Comparison of ENCODE assay signal across 17 cellular contexts in the genomic region with DNA sequence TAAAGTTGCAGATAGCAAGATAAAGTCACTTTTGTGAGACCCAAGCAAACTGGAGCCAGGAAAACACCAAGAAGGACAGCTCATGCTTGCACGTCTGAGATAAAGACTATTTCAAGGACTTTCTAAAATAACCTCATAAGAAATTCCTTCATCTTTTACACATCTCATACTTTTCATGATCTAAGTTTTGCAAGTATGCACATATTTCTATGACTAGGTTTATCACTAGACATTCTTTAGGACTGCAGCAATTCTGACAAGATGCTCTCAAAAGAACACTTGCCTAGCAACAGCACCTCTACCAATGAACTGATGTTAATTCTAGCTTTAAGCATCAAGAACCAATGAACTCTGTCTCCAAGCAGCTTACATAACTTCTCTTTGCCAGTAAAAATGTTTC.
DNase-seq lines count a peak whose midpoint lies in the region; TF ChIP-seq lines count a peak whose summit lies in the region.
"Had no signal": no experiment of that assay in that cellular context is flagged by ENCODE, and none has a peak within 500 bp of the region (broad histone marks: within the 10 kb centered on the region; RNA-seq: fewer than 3 reads in every experiment).

No MANE protein-coding gene starts in this region.

- H3K4me3 ChIP-seq in AG04450 (ENCODE audit: low read depth, low read length) (no peak overlapping the region), brain microvascular endothelial cell (ENCODE audit: low read depth, low read length) (no peak overlapping the region)
- H3K4me3 ChIP-seq: right atrium auricular region had no signal

- in situ Hi-C loops in brain microvascular endothelial cell (cut with HindIII; ENCODE audit: low pct_ligation_motif_present, low sequenced_read_pairs) = no loop called here

- H3K27ac ChIP-seq in AG04450 (ENCODE audit: low read depth, low read length) (no peak overlapping the region), brain microvascular endothelial cell (peak overlapping the region; percentile 71)
- H3K27ac ChIP-seq: right atrium auricular region had no signal

- CTCF ChIA-PET in AG04450 (lab: Charles Lee) = no interaction called here

- TF ChIP-seq CTCF in AG04450 (IDR thresholded peaks at IDR 0.05; ENCODE audit: low read depth, low read length) (no peak), brain microvascular endothelial cell (IDR thresholded peaks at IDR 0.05; ENCODE audit: low read depth, low read length, missing control alignments) (no peak)

- DNase-seq in AG04450 (ENCODE audit: low read depth, low spot score) = peak; percentile 24
- peak; percentile 39 for DNase-seq in HS-27A (ENCODE audit: low read depth)
- DNase-seq in brain microvascular endothelial cell = peak; percentile 91
- DNase-seq in iris pigment epithelial cell (ENCODE audit: low read depth) = peak; percentile 97
- no peak for DNase-seq in NCI-H1417 treated with DMSO at 0.1 percent for 48 hours (lab: John Stamatoyannopoulos, UW)
- DNase-seq in cardiac septum (ENCODE audit: low spot score) = no peak
- no peak for DNase-seq in activated CD4-positive, alpha-beta T cell treated with anti-CD3 and anti-CD28 coated beads for 4 hours
- DNase-seq in posterior cingulate gyrus = no peak
- DNase-seq: activated CD4-positive, alpha-beta T cell treated with anti-CD3 and anti-CD28 coated beads for 1 hour; activated naive CD8-positive, alpha-beta T cell treated with anti-CD3 and anti-CD28 coated beads, Interleukin-2, amount 50 U/mL, for 24 hours; CD4-positive, alpha-beta memory T cell; DND-41; effector memory CD8-positive, alpha-beta T cell; midbrain; NCI-H2171 treated with DMSO at 0.1 percent for 48 hours; stimulated activated naive CD4-positive, alpha-beta T cell treated with Interleukin-2 at 50 U/mL for 16 hours had no signal

- POLR2A ChIA-PET in AG04450 (lab: Yijun Ruan, JAX) = no interaction called here

- no peaks in the 10 kb centered on the region for H3K9me3 ChIP-seq in AG04450 (ENCODE audit: control insufficient read depth, insufficient read depth, low read length)

- no peaks in the 10 kb centered on the region for H3K36me3 ChIP-seq in brain microvascular endothelial cell (replicated peaks)
- H3K36me3 ChIP-seq: right atrium auricular region had no signal

- intact Hi-C loops in cardiac septum (cut with DNase I) (no loop called here), posterior cingulate gyrus (cut with DNase I) (no loop called here)

- H3K27me3 ChIP-seq in AG04450 (ENCODE audit: control insufficient read depth, insufficient read depth, low read length) = no peaks in the 10 kb centered on the region
- H3K27me3 ChIP-seq in brain microvascular endothelial cell (replicated peaks) = no peaks in the 10 kb centered on the region
- H3K27me3 ChIP-seq: right atrium auricular region had no signal

Comparison
In these comparisons a context has a peak if more than half of its experiments do, and no peak if none do; other contexts are left out.
1. DNase-seq: peak in AG04450 (single experiment), HS-27A (single experiment), brain microvascular endothelial cell (single experiment) and iris pigment epithelial cell (single experiment); none in NCI-H1417 treated with DMSO at 0.1 percent for 48 hours (single experiment), cardiac septum (single experiment), activated CD4-positive, alpha-beta T cell treated with anti-CD3 and anti-CD28 coated beads for 4 hours (0 of 2) and posterior cingulate gyrus (0 of 10).